15 cellular contexts compared by ENCODE assay signal in genomic region chr3:9957214-9957613, GRCh38. TPM values are rescaled to one million over a fixed set of nuclear protein-coding genes. Genes with fewer than 3 reads are reported as not detected.
A peak's percentile ranks its signal among the peaks of the same experiment; 100 is the strongest.
DNase-seq lines count a peak whose midpoint lies in the region; ATAC-seq and TF ChIP-seq lines count a peak whose summit lies in the region.
"Had no signal": no experiment of that assay in that cellular context is flagged by ENCODE, and none has a peak within 500 bp of the region (broad histone marks: within the 10 kb centered on the region; RNA-seq: fewer than 3 reads in every experiment).

No MANE protein-coding gene starts in this region.

- no peak overlapping the region for H3K27ac ChIP-seq in IMR-90 (ENCODE audit: insufficient read depth, low read length)
- peak overlapping the region; percentile 64; the same call in 1 of the 2 replicates for H3K27ac ChIP-seq in VCaP
- H3K27ac ChIP-seq in effector memory CD4-positive, alpha-beta T cell (ENCODE audit: insufficient read depth, low read length, poor library complexity, severe bottlenecking), result no peak overlapping the region

- H3K27ac Mint-ChIP-seq in activated CD8-positive, alpha-beta T cell treated with anti-CD3 and anti-CD28 coated beads for 36 hours, result no peak overlapping the region
- H3K27ac Mint-ChIP-seq in stimulated activated memory B cell treated with anti-CD40 and anti-IgM and Interleukin-4, amounts not matched to agents 10 μg/mL and 1 μg/mL and 100 μg/mL, for 72 hours, result no peak overlapping the region
- H3K27ac Mint-ChIP-seq: activated naive CD8-positive, alpha-beta T cell; dendritic cell treated with granulocyte-macrophage colony-stimulating factor and Interleukin-4, amounts not matched to agents 40 ng/mL and 50 ng/mL, for 4 days had no signal

- no peak overlapping the region for H3K56ac ChIP-seq in IMR-90 (ENCODE audit: extremely low read depth, insufficient read depth, low read length)

- no peaks in the 10 kb centered on the region for H3K27me3 Mint-ChIP-seq in activated CD8-positive, alpha-beta T cell treated with anti-CD3 and anti-CD28 coated beads for 36 hours
- no peaks in the 10 kb centered on the region for H3K27me3 Mint-ChIP-seq in stimulated activated memory B cell treated with anti-CD40 and anti-IgM and Interleukin-4, amounts not matched to agents 10 μg/mL and 1 μg/mL and 100 μg/mL, for 72 hours
- H3K27me3 Mint-ChIP-seq: activated naive CD8-positive, alpha-beta T cell had no signal

- H3K23ac ChIP-seq in IMR-90 (ENCODE audit: low read depth, low read length), result no peak overlapping the region

- H3K27me3 ChIP-seq in IMR-90 (ENCODE audit: control insufficient read depth, insufficient read depth, low read length) (no peaks in the 10 kb centered on the region), kidney epithelial cell (ENCODE audit: control insufficient read depth, insufficient read depth, low read length) (no peaks in the 10 kb centered on the region)
- H3K27me3 ChIP-seq in effector memory CD4-positive, alpha-beta T cell (replicated peaks; ENCODE audit: control insufficient read depth, insufficient read depth, low read length, poor library complexity, severe bottlenecking), result no peaks in the 10 kb centered on the region
- H3K27me3 ChIP-seq: gastrocnemius medialis had no signal

- H2AK9ac ChIP-seq in IMR-90 (replicated peaks; ENCODE audit: low read depth, low read length, poor library complexity), result no peak overlapping the region

- H2AK5ac ChIP-seq in IMR-90 (ENCODE audit: low read depth, low read length), result no peak overlapping the region

- H3K4ac ChIP-seq in IMR-90 (ENCODE audit: low read depth, low read length), result no peak overlapping the region

- DNase-seq in DMS 273 treated with DMSO at 0.1 percent for 48 hours (lab: John Stamatoyannopoulos, UW) (peak; percentile 4), IMR-90 (peak; percentile 33), kidney epithelial cell (ENCODE audit: low read depth) (no peak), middle frontal gyrus (ENCODE audit: extremely low spot score, low spot score) (no peak)
- no peak for DNase-seq in activated CD8-positive, alpha-beta T cell treated with anti-CD3 and anti-CD28 coated beads for 36 hours
- no peak for DNase-seq in effector memory CD4-positive, alpha-beta T cell
- DNase-seq: activated CD8-positive, alpha-beta memory T cell treated with anti-CD3 and anti-CD28 coated beads, Interleukin-2, amount 50 U/mL, for 48 hours; Calu3; gastrocnemius medialis; NCI-H1417; NCI-H526 treated with DMSO at 0.1 percent for 48 hours had no signal

- H3K9me3 Mint-ChIP-seq in activated CD8-positive, alpha-beta T cell treated with anti-CD3 and anti-CD28 coated beads for 36 hours, result no peaks in the 10 kb centered on the region
- no peaks in the 10 kb centered on the region for H3K9me3 Mint-ChIP-seq in stimulated activated memory B cell treated with anti-CD40 and anti-IgM and Interleukin-4, amounts not matched to agents 10 μg/mL and 1 μg/mL and 100 μg/mL, for 72 hours
- H3K9me3 Mint-ChIP-seq: dendritic cell treated with granulocyte-macrophage colony-stimulating factor and Interleukin-4, amounts not matched to agents 40 ng/mL and 50 ng/mL, for 4 days had no signal

- CTCF ChIA-PET in IMR-90 (lab: Yijun Ruan, JAX), result no interaction called here
- CTCF ChIA-PET in activated CD8-positive, alpha-beta T cell treated with anti-CD3 and anti-CD28 coated beads for 36 hours (lab: Charles Lee), result no interaction called here

- intact Hi-C loops in IMR-90 (cut with micrococcal nuclease), result no loop called here
- intact Hi-C loops in activated CD8-positive, alpha-beta T cell treated with anti-CD3 and anti-CD28 coated beads for 36 hours (cut with micrococcal nuclease), result no loop called here

- H3K4me3 Mint-ChIP-seq in activated CD8-positive, alpha-beta T cell treated with anti-CD3 and anti-CD28 coated beads for 36 hours, result no peak overlapping the region
- H3K4me3 Mint-ChIP-seq in stimulated activated memory B cell treated with anti-CD40 and anti-IgM and Interleukin-4, amounts not matched to agents 10 μg/mL and 1 μg/mL and 100 μg/mL, for 72 hours, result no peak overlapping the region
- H3K4me3 Mint-ChIP-seq: activated naive CD8-positive, alpha-beta T cell; dendritic cell treated with granulocyte-macrophage colony-stimulating factor and Interleukin-4, amounts not matched to agents 40 ng/mL and 50 ng/mL, for 4 days had no signal

- no peaks in the 10 kb centered on the region for H3K36me3 Mint-ChIP-seq in activated CD8-positive, alpha-beta T cell treated with anti-CD3 and anti-CD28 coated beads for 36 hours (ENCODE audit: low read depth)
- peaks cover 14% of the 10 kb centered on the region for H3K36me3 Mint-ChIP-seq in stimulated activated memory B cell treated with anti-CD40 and anti-IgM and Interleukin-4, amounts not matched to agents 10 μg/mL and 1 μg/mL and 100 μg/mL, for 72 hours
- H3K36me3 Mint-ChIP-seq: activated naive CD8-positive, alpha-beta T cell had no signal

- no peak overlapping the region for H3K4me3 ChIP-seq in IMR-90 (ENCODE audit: insufficient read depth, low read depth, low read length)
- no peak overlapping the region for H3K4me3 ChIP-seq in kidney epithelial cell (ENCODE audit: low read depth, low read length)
- no peak overlapping the region for H3K4me3 ChIP-seq in effector memory CD4-positive, alpha-beta T cell (ENCODE audit: insufficient read depth, low read depth, low read length, poor library complexity, severe bottlenecking)
- H3K4me3 ChIP-seq: gastrocnemius medialis had no signal

- no peak overlapping the region for H4K5ac ChIP-seq in IMR-90 (ENCODE audit: low read depth, low read length)

- peak; percentile 20; the same call in 1 of the 2 replicates for TF ChIP-seq RAD21 in IMR-90 (IDR thresholded peaks at IDR 0.05; ENCODE audit: low read length)

- H2BK5ac ChIP-seq in IMR-90 (ENCODE audit: low read depth, low read length, poor library complexity, severe bottlenecking), result no peak overlapping the region

- H3K18ac ChIP-seq in IMR-90 (ENCODE audit: low read depth, low read length), result no peak overlapping the region

- no peak overlapping the region for H2BK15ac ChIP-seq in IMR-90 (ENCODE audit: low read depth, low read length)

- BruUV-seq in IMR-90 (replicated peaks; lab: Mats Ljungman, UMichigan), result no TSS peak

- no peaks in the 10 kb centered on the region for H3K79me1 ChIP-seq in IMR-90 (ENCODE audit: low read depth in 1 of 2, low read length in 2 of 2)

- peaks cover 9% of the 10 kb centered on the region for H3K9me1 ChIP-seq in IMR-90 (ENCODE audit: insufficient read depth, low read length)

- H4K20me1 ChIP-seq in IMR-90 (ENCODE audit: insufficient read depth, low read length), result no peaks in the 10 kb centered on the region

- WGBS in IMR-90 (ENCODE audit: extremely low coverage in 2 of 2, insufficient read length in 1 of 2), 2 experiments, result no CpG with 5 or more reads among the region's 5 CpGs

- no peak overlapping the region for H2BK20ac ChIP-seq in IMR-90 (ENCODE audit: low read depth, low read length)

- no peak overlapping the region for H2BK120ac ChIP-seq in IMR-90 (ENCODE audit: low read depth, low read length)

- POLR2A ChIA-PET in IMR-90 (lab: Charles Lee; ENCODE audit: unreplicated experiment), result no interaction called here
- POLR2A ChIA-PET in activated CD8-positive, alpha-beta T cell treated with anti-CD3 and anti-CD28 coated beads for 36 hours (lab: Charles Lee), result no interaction called here

- in situ Hi-C loops in IMR-90 (cut with MboI; ENCODE audit: low sequenced_read_pairs), result no loop called here

- no peaks in the 10 kb centered on the region for H3K36me3 ChIP-seq in IMR-90 (ENCODE audit: control insufficient read depth, insufficient read depth, low read length)
- H3K36me3 ChIP-seq in kidney epithelial cell (ENCODE audit: control insufficient read depth, insufficient read depth, low read length), result no peaks in the 10 kb centered on the region
- H3K36me3 ChIP-seq in effector memory CD4-positive, alpha-beta T cell (ENCODE audit: control insufficient read depth, insufficient read depth, low read length), result no peaks in the 10 kb centered on the region

- H4K8ac ChIP-seq in IMR-90 (ENCODE audit: low read depth in 2 of 2, low read length in 2 of 2), result no peak overlapping the region

- no peak overlapping the region for H3K9ac ChIP-seq in IMR-90 (ENCODE audit: low read depth, low read length)

- TF ChIP-seq POLR2A in IMR-90 (IDR thresholded peaks at IDR 0.05; ENCODE audit: low read depth, low read length), result no peak

- no peaks in the 10 kb centered on the region for H3K9me3 ChIP-seq in IMR-90 (ENCODE audit: control insufficient read depth, insufficient read depth, low read length)
- H3K9me3 ChIP-seq in effector memory CD4-positive, alpha-beta T cell (ENCODE audit: control insufficient read depth, low read length), result no peaks in the 10 kb centered on the region
- H3K9me3 ChIP-seq: gastrocnemius medialis had no signal

- no peak overlapping the region for H4K91ac ChIP-seq in IMR-90 (ENCODE audit: insufficient read depth, low read depth, low read length)

- dilution Hi-C loops in IMR-90 (cut with HindIII; ENCODE audit: low sequenced_read_pairs, unreplicated experiment), result no loop called here

- H3K4me1 ChIP-seq in IMR-90 (ENCODE audit: control insufficient read depth, insufficient read depth, low read length), result peaks cover 6% of the 10 kb centered on the region
- no peaks in the 10 kb centered on the region for H3K4me1 ChIP-seq in effector memory CD4-positive, alpha-beta T cell (ENCODE audit: control insufficient read depth, insufficient read depth, low read length, poor library complexity, severe bottlenecking)

- no peak overlapping the region for H3K4me2 ChIP-seq in IMR-90 (ENCODE audit: low read depth, low read length)

- no peaks in the 10 kb centered on the region for H3K4me1 Mint-ChIP-seq in activated CD8-positive, alpha-beta T cell treated with anti-CD3 and anti-CD28 coated beads for 36 hours (ENCODE audit: low read depth)
- H3K4me1 Mint-ChIP-seq in stimulated activated memory B cell treated with anti-CD40 and anti-IgM and Interleukin-4, amounts not matched to agents 10 μg/mL and 1 μg/mL and 100 μg/mL, for 72 hours, result peaks cover 9% of the 10 kb centered on the region

- peak; percentile 35 for TF ChIP-seq CTCF in IMR-90 (conservative IDR thresholded peaks at IDR 0.05; ENCODE audit: low read depth, low read length)
- TF ChIP-seq CTCF in VCaP (conservative IDR thresholded peaks at IDR 0.05), result no peak
- TF ChIP-seq CTCF in kidney epithelial cell (IDR thresholded peaks at IDR 0.05; ENCODE audit: insufficient read depth, low read length, poor library complexity, severe bottlenecking), result peak; percentile 14
- TF ChIP-seq CTCF in activated CD8-positive, alpha-beta T cell treated with anti-CD3 and anti-CD28 coated beads for 36 hours (IDR thresholded peaks at IDR 0.05), result no peak

- H2AFZ ChIP-seq in IMR-90 (replicated peaks; ENCODE audit: low read length, poor library complexity), result no peak overlapping the region

- no peak for ATAC-seq in IMR-90 (ENCODE audit: low read depth)
- no peak for ATAC-seq in activated CD8-positive, alpha-beta T cell treated with anti-CD3 and anti-CD28 coated beads for 36 hours
- ATAC-seq in stimulated activated memory B cell treated with anti-CD40 and anti-IgM and Interleukin-4, amounts not matched to agents 10 μg/mL and 1 μg/mL and 100 μg/mL, for 72 hours, result no peak
- ATAC-seq: gastrocnemius medialis had no signal

- H3K14ac ChIP-seq in IMR-90 (replicated peaks; ENCODE audit: low read depth, low read length), result no peak overlapping the region

RNA-seq across cellular contexts. Expression of gene PRRT3, which starts 5.0 kb away (rescaled TPM):
- total RNA-seq in IMR-90 (2012; rRNA removed), result 0.72 and 1.4 TPM in 2 replicates
- polyA plus RNA-seq in IMR-90 (2012; rRNA removed), result 4.1 and 4.2 TPM in 2 replicates
- polyA plus RNA-seq in IMR-90 (2012; cell fraction: cytosol; rRNA removed), result 3.0 and 4.8 TPM in 2 replicates
- polyA plus RNA-seq in IMR-90 (2012; cell fraction: nucleus; rRNA removed; ENCODE audit: low replicate concordance), result 2.6 and 4.9 TPM in 2 replicates
- total RNA-seq in kidney epithelial cell, result 2.1 and 2.3 TPM in 2 replicates
- total RNA-seq in activated CD8-positive, alpha-beta T cell treated with anti-CD3 and anti-CD28 coated beads for 36 hours, result 1 to 10 TPM; 5.6 to 5.7 TPM

RNA-seq across cellular contexts. Expression of gene CRELD1, which starts 23.6 kb away (rescaled TPM):
- total RNA-seq in IMR-90 (2012; rRNA removed) (8.6 and 9.4 TPM in 2 replicates), kidney epithelial cell (43.0 and 58.0 TPM in 2 replicates)
- 25.2 and 25.7 TPM in 2 replicates for polyA plus RNA-seq in IMR-90 (2012; rRNA removed)
- polyA plus RNA-seq in IMR-90 (2012; cell fraction: cytosol; rRNA removed), result 23.1 and 33.9 TPM in 2 replicates
- 45.2 and 54.3 TPM in 2 replicates for polyA plus RNA-seq in IMR-90 (2012; cell fraction: nucleus; rRNA removed; ENCODE audit: low replicate concordance)
- 10 to 100 TPM in 1 of 2 experiments, 1 to 10 TPM in 1; 9.4 to 13.0 TPM for total RNA-seq in activated CD8-positive, alpha-beta T cell treated with anti-CD3 and anti-CD28 coated beads for 36 hours

RNA-seq across cellular contexts. Expression of gene EMC3, which starts 29.4 kb away (rescaled TPM):
- total RNA-seq in IMR-90 (2012; rRNA removed), result 78.9 and 152 TPM in 2 replicates
- 83.3 and 96.7 TPM in 2 replicates for polyA plus RNA-seq in IMR-90 (2012; rRNA removed)
- polyA plus RNA-seq in IMR-90 (2012; cell fraction: cytosol; rRNA removed), result 25.8 and 65.5 TPM in 2 replicates
- polyA plus RNA-seq in IMR-90 (2012; cell fraction: nucleus; rRNA removed; ENCODE audit: low replicate concordance), result 19.1 and 55.3 TPM in 2 replicates
- 58.1 and 63.4 TPM in 2 replicates for total RNA-seq in kidney epithelial cell
- total RNA-seq in activated CD8-positive, alpha-beta T cell treated with anti-CD3 and anti-CD28 coated beads for 36 hours, result 10 to 100 TPM; 35.2 to 37.9 TPM

RNA-seq across cellular contexts. Expression of gene IL17RC, which starts 40.3 kb away (rescaled TPM):
- total RNA-seq in IMR-90 (2012; rRNA removed) (18.9 and 20.8 TPM in 2 replicates), kidney epithelial cell (37.3 and 39.6 TPM in 2 replicates)
- polyA plus RNA-seq in IMR-90 (2012; rRNA removed), result 28.3 and 29.9 TPM in 2 replicates
- 30.0 and 33.9 TPM in 2 replicates for polyA plus RNA-seq in IMR-90 (2012; cell fraction: cytosol; rRNA removed)
- polyA plus RNA-seq in IMR-90 (2012; cell fraction: nucleus; rRNA removed; ENCODE audit: low replicate concordance), result 64.3 and 129 TPM in 2 replicates
- total RNA-seq in activated CD8-positive, alpha-beta T cell treated with anti-CD3 and anti-CD28 coated beads for 36 hours, result under 1 TPM; 0.22 to 0.32 TPM

RNA-seq across cellular contexts. Expression of gene IL17RE, which starts 54.6 kb away (rescaled TPM):
- total RNA-seq in IMR-90 (2012; rRNA removed) (0.90 and 1.1 TPM in 2 replicates), kidney epithelial cell (2.8 and 3.6 TPM in 2 replicates)
- 7.2 and 8.6 TPM in 2 replicates for polyA plus RNA-seq in IMR-90 (2012; rRNA removed)
- polyA plus RNA-seq in IMR-90 (2012; cell fraction: cytosol; rRNA removed), result 2.9 and 4.4 TPM in 2 replicates
- 14.6 and 32.4 TPM in 2 replicates for polyA plus RNA-seq in IMR-90 (2012; cell fraction: nucleus; rRNA removed; ENCODE audit: low replicate concordance)
- total RNA-seq in activated CD8-positive, alpha-beta T cell treated with anti-CD3 and anti-CD28 coated beads for 36 hours, result 1 to 10 TPM; 1.2 to 1.7 TPM

Comparison
In these comparisons a context has a peak if more than half of its experiments do, and no peak if none do; other contexts are left out.
1. DNase-seq: peak in DMS 273 treated with DMSO at 0.1 percent for 48 hours (single experiment) and IMR-90 (single experiment); none in kidney epithelial cell (single experiment), middle frontal gyrus (single experiment), activated CD8-positive, alpha-beta T cell treated with anti-CD3 and anti-CD28 coated beads for 36 hours (single experiment) and effector memory CD4-positive, alpha-beta T cell (0 of 3).
2. CTCF ChIP-seq: peak in IMR-90 (single experiment) and kidney epithelial cell (single experiment); none in VCaP (single experiment) and activated CD8-positive, alpha-beta T cell treated with anti-CD3 and anti-CD28 coated beads for 36 hours (single experiment).